ENCODE assay signal across 1 cellular context in genomic region chr20:62156592-62157386, GRCh38.
A peak's percentile ranks its signal among the peaks of the same experiment; 100 is the strongest.
TF ChIP-seq lines count a peak whose summit lies in the region.

No MANE protein-coding gene starts in this region.

TF ChIP-seq in K562, 482 proteins besides CTCF, POLR2A, EP300 and RAD21:
- no peak for TF ChIP-seq ZNF212 (CRISPR knock-in tag; IDR thresholded peaks at IDR 0.05)
- TF ChIP-seq MTA3 (IDR thresholded peaks at IDR 0.05; ENCODE audit: borderline replicate concordance) = no peak
- TF ChIP-seq ZBTB9 (CRISPR knock-in tag; IDR thresholded peaks at IDR 0.05) = no peak
- TF ChIP-seq POLR2H (tag; IDR thresholded peaks at IDR 0.05; ENCODE audit: low read depth) = no peak
- TF ChIP-seq HMG20A (CRISPR knock-in tag; conservative IDR thresholded peaks at IDR 0.05) = no peak
- TF ChIP-seq RB1 (IDR thresholded peaks at IDR 0.05; ENCODE audit: low read depth) = 0 out of 2 replicates have a peak, but pooled peaks have one; percentile 26
- TF ChIP-seq HINFP (tag; conservative IDR thresholded peaks at IDR 0.05; ENCODE audit: low read depth) = no peak
- TF ChIP-seq EGR1 (conservative IDR thresholded peaks at IDR 0.05) = 0 out of 2 replicates have a peak, but pooled peaks have one; percentile 39
- peak in 1 of 3 experiments; percentile 10 for TF ChIP-seq YY1 (IDR thresholded peaks at IDR 0.05; ENCODE audit: borderline replicate concordance in 1 of 3, control insufficient read depth in 1 of 3, extremely low read depth in 1 of 3, insufficient read depth in 3 of 3, insufficient read length in 1 of 3, insufficient replicate concordance in 2 of 3, low read depth in 1 of 3, low read length in 2 of 3)
- peak; percentile 61; the same call in 1 of the 2 replicates for TF ChIP-seq ZBTB7A (IDR thresholded peaks at IDR 0.05; ENCODE audit: borderline replicate concordance, control insufficient read depth, low read depth, low read length)
- TF ChIP-seq ZNF165 (CRISPR knock-in tag; IDR thresholded peaks at IDR 0.05; ENCODE audit: borderline replicate concordance) = no peak
- TF ChIP-seq JUND (IDR thresholded peaks at IDR 0.05; ENCODE audit: borderline replicate concordance, low read depth, low read length) = 0 out of 2 replicates have a peak, but pooled peaks have one; percentile 7
- no peak for TF ChIP-seq JUND (tag; IDR thresholded peaks at IDR 0.05; ENCODE audit: borderline replicate concordance, low read depth, low read length)
- peak; percentile 24; the same call in 1 of the 2 replicates for TF ChIP-seq VEZF1 (CRISPR knock-in tag; IDR thresholded peaks at IDR 0.05)
- TF ChIP-seq SRSF1 (IDR thresholded peaks at IDR 0.05; ENCODE audit: low read depth, low read length) = no peak
- TF ChIP-seq TFAP4 (CRISPR knock-in tag; IDR thresholded peaks at IDR 0.05; ENCODE audit: borderline replicate concordance) = 0 out of 2 replicates have a peak, but pooled peaks have one; percentile 29
- no peak for TF ChIP-seq ESRRB (CRISPR knock-in tag; IDR thresholded peaks at IDR 0.05; ENCODE audit: borderline replicate concordance)
- TF ChIP-seq MAZ (CRISPR knock-in tag; conservative IDR thresholded peaks at IDR 0.05 in 1 of 2, IDR thresholded peaks at IDR 0.05 in 1 of 2) = peak in 1 of 2 experiments; percentile 42; a peak in 1 of 4 replicates
- TF ChIP-seq FOXK2 (conservative IDR thresholded peaks at IDR 0.05 in 1 of 2, IDR thresholded peaks at IDR 0.05 in 1 of 2; ENCODE audit: low read depth in 2 of 2) = no peak
- peak; percentile 15 for TF ChIP-seq PRDM10 (IDR thresholded peaks at IDR 0.05; ENCODE audit: partially characterized antibody)
- no peak for TF ChIP-seq ZNF551 (CRISPR knock-in tag; IDR thresholded peaks at IDR 0.05)
- no peak for TF ChIP-seq ATF1 (CRISPR knock-in tag; IDR thresholded peaks at IDR 0.05)
- TF ChIP-seq ATF1 (tag; IDR thresholded peaks at IDR 0.05) = no peak
- peak; percentile 70 for TF ChIP-seq SMC3 (conservative IDR thresholded peaks at IDR 0.05; ENCODE audit: insufficient read depth, low read depth, low read length)
- no peak for TF ChIP-seq PHF20 (IDR thresholded peaks at IDR 0.05; ENCODE audit: partially characterized antibody)
